ENCODE assay signal across 8 cellular contexts in genomic region chr3:179949428-179949827, GRCh38.
A peak's percentile ranks its signal among the peaks of the same experiment; 100 is the strongest.
DNase-seq lines count a peak whose midpoint lies in the region; ATAC-seq, FAIRE-seq and TF ChIP-seq lines count a peak whose summit lies in the region.

No MANE protein-coding gene starts in this region.

- H3K4me1 ChIP-seq in GM23248 (ENCODE audit: insufficient read depth): no peaks in the 10 kb centered on the region

- no peaks in the 10 kb centered on the region for H4K20me1 ChIP-seq in GM23248 (ENCODE audit: insufficient read depth)

- no peaks in the 10 kb centered on the region for H3K9me2 ChIP-seq in GM23248 (ENCODE audit: insufficient read depth)

- H3F3A ChIP-seq in GM23248 (ENCODE audit: insufficient read depth): no peaks in the 10 kb centered on the region

- 0 to 23% methylated on average over 1 of the region's 1 CpG for WGBS in GM23248 (ENCODE audit: low coverage in 1 of 2, low lambda C conversion rate in 2 of 2, missing lambda C conversion rate in 2 of 2), 2 experiments

- H3K4me3 Mint-ChIP-seq in osteocyte (ENCODE audit: unreplicated experiment): no peak overlapping the region

- no peak overlapping the region for H3K9ac ChIP-seq in GM23248

- peaks cover 15% of the 10 kb centered on the region for H3K27me3 Mint-ChIP-seq in osteocyte (ENCODE audit: unreplicated experiment)

- H3K4me2 ChIP-seq in GM23248 (ENCODE audit: unreplicated experiment): no peak overlapping the region

- no peaks in the 10 kb centered on the region for H3K9me3 Mint-ChIP-seq in osteocyte (ENCODE audit: unreplicated experiment)

- in situ Hi-C loops in GM23248 (cut with MboI): no loop called here

- no peak overlapping the region for H3K27ac Mint-ChIP-seq in osteocyte (ENCODE audit: unreplicated experiment)

- no peaks in the 10 kb centered on the region for H3K79me2 ChIP-seq in GM23248 (ENCODE audit: insufficient read depth)

- FAIRE-seq in GM12891 (lab: Jason Lieb, UNC): peak; percentile 33

- no peaks in the 10 kb centered on the region for H3K9me3 ChIP-seq in GM23248 (ENCODE audit: low read depth)

- no peaks in the 10 kb centered on the region for H3K36me3 Mint-ChIP-seq in osteocyte (ENCODE audit: unreplicated experiment)

- no peak overlapping the region for H2AFZ ChIP-seq in GM23248

- H3K4me1 Mint-ChIP-seq in osteocyte (ENCODE audit: unreplicated experiment): no peaks in the 10 kb centered on the region

- H3K4me3 ChIP-seq in GM23248: no peak overlapping the region

- no peaks in the 10 kb centered on the region for H3K27me3 ChIP-seq in GM23248 (replicated peaks; ENCODE audit: insufficient read depth)

- no peaks in the 10 kb centered on the region for H3K36me3 ChIP-seq in GM23248 (ENCODE audit: low read depth)

- H3K27ac ChIP-seq in GM23248: no peak overlapping the region

- peak; percentile 90 for ATAC-seq in GM21717 (IDR thresholded peaks at IDR 0.05; ENCODE audit: unreplicated experiment)
- ATAC-seq in HG03457 (IDR thresholded peaks at IDR 0.05; ENCODE audit: unreplicated experiment): peak; percentile 56
- no peak for ATAC-seq in GM18868 (IDR thresholded peaks at IDR 0.05; ENCODE audit: unreplicated experiment)

- no peak for DNase-seq in GM12891 (ENCODE audit: insufficient read length, low spot score)
- peak; percentile 42 for DNase-seq in NCI-H748 treated with DMSO at 0.1 percent for 48 hours (lab: John Stamatoyannopoulos, UW)
- no peak for DNase-seq in GM23248
- no peak for DNase-seq in osteocyte (ENCODE audit: extremely low spot score, unreplicated experiment)
- no peak for DNase-seq in NCI-H1930 (lab: John Stamatoyannopoulos, UW)

- no peak for TF ChIP-seq POLR2A in GM12891 (IDR thresholded peaks at IDR 0.05; ENCODE audit: low read depth, low read length)

- no peak for TF ChIP-seq CTCF in osteocyte (IDR thresholded peaks at IDR 0.05)

TF ChIP-seq in GM12891, 5 proteins besides CTCF, POLR2A, EP300 and RAD21:
- no peak for TF ChIP-seq TAF1 (IDR thresholded peaks at IDR 0.05; ENCODE audit: low read depth, low read length)
- no peak for TF ChIP-seq PAX5 (IDR thresholded peaks at IDR 0.05; ENCODE audit: insufficient read depth, low read length, severe bottlenecking)
- TF ChIP-seq POU2F2 (IDR thresholded peaks at IDR 0.05; ENCODE audit: low read depth, low read length): no peak
- no peak for TF ChIP-seq POLR2AphosphoS5 (IDR thresholded peaks at IDR 0.05; ENCODE audit: low read depth, low read length)
- no peak for TF ChIP-seq SPI1 (IDR thresholded peaks at IDR 0.05; ENCODE audit: low read depth, low read length)
